In the genomic region with DNA sequence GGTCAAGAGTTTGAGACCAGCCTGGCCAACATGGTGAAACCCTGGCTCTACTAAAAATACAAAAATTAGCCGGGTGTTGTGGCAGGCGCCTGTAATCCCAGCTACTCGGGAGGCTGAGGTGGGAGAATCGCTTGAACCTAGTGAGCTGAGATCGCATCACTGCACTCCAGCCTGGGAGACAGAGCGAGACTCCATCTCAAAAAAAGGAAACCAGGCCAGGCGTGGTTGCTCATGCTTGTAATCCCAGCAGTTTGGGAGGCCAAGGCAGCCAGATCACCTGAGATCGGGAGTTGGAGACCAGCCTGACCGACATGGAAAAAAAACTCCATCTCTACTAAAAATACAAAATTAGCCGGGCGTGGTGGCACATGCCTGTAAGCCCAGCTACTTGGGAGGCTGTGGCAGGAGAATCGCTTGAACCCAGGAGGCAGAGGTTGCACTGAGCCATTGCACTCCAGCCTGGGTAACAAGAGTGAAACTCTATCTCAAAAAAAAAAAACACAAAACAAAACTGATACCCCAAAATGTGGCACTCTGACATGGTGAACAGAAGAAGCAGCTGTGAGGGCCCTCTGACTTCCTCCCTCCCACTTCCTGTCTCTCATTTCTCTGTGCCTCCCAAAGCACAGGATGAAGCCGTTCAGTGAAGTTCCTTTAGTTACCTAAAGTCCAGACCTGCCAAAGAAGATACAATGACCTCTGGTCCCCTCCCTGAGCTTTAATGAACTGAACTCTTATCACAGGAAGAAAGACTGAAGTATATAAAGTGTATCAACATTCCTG, we compare ENCODE assay signal across 1 cellular context.
TF ChIP-seq lines count a peak whose summit lies in the region.

No MANE protein-coding gene starts in this region.

TF ChIP-seq in HepG2, 621 proteins besides CTCF, POLR2A, EP300 and RAD21 (continued from another document):
- TF ChIP-seq, protein P1, sequence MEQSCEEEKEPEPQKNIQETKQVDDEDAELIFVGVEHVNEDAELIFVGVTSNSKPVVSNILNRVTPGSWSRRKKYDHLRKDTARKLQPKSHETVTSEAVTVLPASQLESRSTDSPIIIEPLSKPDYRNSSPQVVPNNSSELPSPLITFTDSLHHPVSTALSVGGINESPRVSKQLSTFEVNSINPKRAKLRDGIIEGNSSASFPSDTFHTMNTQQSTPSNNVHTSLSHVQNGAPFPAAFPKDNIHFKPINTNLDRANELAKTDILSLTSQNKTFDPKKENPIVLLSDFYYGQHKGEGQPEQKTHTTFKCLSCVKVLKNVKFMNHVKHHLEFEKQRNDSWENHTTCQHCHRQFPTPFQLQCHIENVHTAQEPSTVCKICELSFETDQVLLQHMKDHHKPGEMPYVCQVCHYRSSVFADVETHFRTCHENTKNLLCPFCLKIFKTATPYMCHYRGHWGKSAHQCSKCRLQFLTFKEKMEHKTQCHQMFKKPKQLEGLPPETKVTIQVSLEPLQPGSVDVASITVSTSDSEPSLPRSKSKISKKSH (CRISPR knock-in tag; IDR thresholded peaks at IDR 0.05; ENCODE audit: borderline replicate concordance) = 0 out of 2 replicates have a peak, but pooled peaks have one; percentile 55
- TF ChIP-seq MED1 (CRISPR knock-in tag; IDR thresholded peaks at IDR 0.05) (0 out of 2 replicates have a peak, but pooled peaks have one; percentile 10), ELF3 (CRISPR knock-in tag; IDR thresholded peaks at IDR 0.05) (0 out of 2 replicates have a peak, but pooled peaks have one; percentile 10), ZNF441 (CRISPR knock-in tag; IDR thresholded peaks at IDR 0.05; ENCODE audit: borderline replicate concordance) (0 out of 2 replicates have a peak, but pooled peaks have one; percentile 35), FOSL1 (CRISPR knock-in tag; IDR thresholded peaks at IDR 0.05; ENCODE audit: borderline replicate concordance) (0 out of 2 replicates have a peak, but pooled peaks have one; percentile 9), GABPA (IDR thresholded peaks at IDR 0.05; ENCODE audit: low read depth, low read length) (peak; percentile 23; the same call in 1 of the 2 replicates), GABPA (CRISPR knock-in tag; IDR thresholded peaks at IDR 0.05; ENCODE audit: low read depth) (peak; percentile 73), ETV5 (CRISPR knock-in tag; IDR thresholded peaks at IDR 0.05; ENCODE audit: borderline replicate concordance) (peak; percentile 34; the same call in 1 of the 2 replicates)
- TF ChIP-seq, protein P2, sequence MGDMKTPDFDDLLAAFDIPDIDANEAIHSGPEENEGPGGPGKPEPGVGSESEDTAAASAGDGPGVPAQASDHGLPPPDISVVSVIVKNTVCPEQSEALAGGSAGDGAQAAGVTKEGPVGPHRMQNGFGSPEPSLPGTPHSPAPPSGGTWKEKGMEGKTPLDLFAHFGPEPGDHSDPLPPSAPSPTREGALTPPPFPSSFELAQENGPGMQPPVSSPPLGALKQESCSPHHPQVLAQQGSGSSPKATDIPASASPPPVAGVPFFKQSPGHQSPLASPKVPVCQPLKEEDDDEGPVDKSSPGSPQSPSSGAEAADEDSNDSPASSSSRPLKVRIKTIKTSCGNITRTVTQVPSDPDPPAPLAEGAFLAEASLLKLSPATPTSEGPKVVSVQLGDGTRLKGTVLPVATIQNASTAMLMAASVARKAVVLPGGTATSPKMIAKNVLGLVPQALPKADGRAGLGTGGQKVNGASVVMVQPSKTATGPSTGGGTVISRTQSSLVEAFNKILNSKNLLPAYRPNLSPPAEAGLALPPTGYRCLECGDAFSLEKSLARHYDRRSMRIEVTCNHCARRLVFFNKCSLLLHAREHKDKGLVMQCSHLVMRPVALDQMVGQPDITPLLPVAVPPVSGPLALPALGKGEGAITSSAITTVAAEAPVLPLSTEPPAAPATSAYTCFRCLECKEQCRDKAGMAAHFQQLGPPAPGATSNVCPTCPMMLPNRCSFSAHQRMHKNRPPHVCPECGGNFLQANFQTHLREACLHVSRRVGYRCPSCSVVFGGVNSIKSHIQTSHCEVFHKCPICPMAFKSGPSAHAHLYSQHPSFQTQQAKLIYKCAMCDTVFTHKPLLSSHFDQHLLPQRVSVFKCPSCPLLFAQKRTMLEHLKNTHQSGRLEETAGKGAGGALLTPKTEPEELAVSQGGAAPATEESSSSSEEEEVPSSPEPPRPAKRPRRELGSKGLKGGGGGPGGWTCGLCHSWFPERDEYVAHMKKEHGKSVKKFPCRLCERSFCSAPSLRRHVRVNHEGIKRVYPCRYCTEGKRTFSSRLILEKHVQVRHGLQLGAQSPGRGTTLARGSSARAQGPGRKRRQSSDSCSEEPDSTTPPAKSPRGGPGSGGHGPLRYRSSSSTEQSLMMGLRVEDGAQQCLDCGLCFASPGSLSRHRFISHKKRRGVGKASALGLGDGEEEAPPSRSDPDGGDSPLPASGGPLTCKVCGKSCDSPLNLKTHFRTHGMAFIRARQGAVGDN (CRISPR knock-in tag; IDR thresholded peaks at IDR 0.05) = peak; percentile 31; the same call in 1 of the 2 replicates
